ENCODE assay signal across 1 cellular context in the genomic region with DNA sequence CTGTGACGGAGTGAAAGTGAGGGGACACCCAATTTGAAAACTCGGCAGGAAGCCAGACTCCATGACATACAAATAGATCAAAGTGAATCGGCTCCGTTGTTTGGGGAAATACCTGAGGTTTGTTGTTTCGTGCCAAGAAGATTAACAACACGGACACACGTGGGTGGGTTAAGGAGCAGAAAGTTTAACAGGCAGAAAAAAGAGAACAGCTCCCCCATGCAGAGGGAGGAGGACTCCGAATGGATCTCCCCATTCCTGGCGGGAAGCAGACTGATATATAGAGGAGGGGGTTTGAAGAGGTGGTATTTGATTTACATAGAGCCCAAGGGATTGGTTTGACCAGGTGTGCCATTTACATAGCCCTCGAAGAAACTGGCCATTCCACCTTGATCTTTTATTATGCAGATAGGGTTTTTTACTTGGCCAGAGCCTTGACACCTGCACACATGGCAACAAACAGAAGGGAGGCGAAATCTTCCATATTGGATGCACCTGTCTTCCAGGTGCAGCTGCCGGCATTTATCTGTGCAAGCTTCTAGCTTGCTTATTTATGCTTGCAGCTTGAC.
TF ChIP-seq lines count a peak whose summit lies in the region.

No MANE protein-coding gene starts in this region.

TF ChIP-seq in GM12878, 131 proteins besides CTCF, POLR2A, EP300 and RAD21 (continued from another document):
- no peak for TF ChIP-seq NFIC (IDR thresholded peaks at IDR 0.05; ENCODE audit: low read depth, low read length)
- TF ChIP-seq KDM1A (IDR thresholded peaks at IDR 0.05; ENCODE audit: borderline replicate concordance): no peak
- TF ChIP-seq RB1 (IDR thresholded peaks at IDR 0.05; ENCODE audit: borderline replicate concordance): no peak
- 0 out of 2 replicates have a peak, but pooled peaks have one; percentile 65 for TF ChIP-seq POLR2AphosphoS2 (IDR thresholded peaks at IDR 0.05; ENCODE audit: low read depth, low read length)
